In the genomic region with DNA sequence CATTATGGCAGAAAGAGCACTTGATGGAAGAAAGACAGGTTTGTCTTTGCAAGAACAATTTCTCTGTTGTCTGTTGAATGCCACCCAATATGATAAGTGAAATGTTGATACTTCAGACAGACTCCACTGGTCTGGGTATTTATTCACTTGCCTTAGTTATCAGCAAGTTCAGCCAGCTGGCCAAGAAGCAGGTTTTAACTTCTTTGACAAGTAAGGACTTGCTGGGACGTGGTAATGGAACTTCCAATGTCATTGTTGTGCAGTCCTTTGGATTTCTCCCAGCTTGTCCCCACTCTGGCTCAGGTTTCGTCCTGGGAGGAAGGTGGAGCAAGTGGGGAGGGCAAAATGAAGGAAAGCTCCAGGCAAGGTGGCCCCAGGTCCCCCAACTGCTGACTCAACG, we compare ENCODE assay signal across 23 cellular contexts.
"Had no signal": no experiment of that assay in that cellular context is flagged by ENCODE, and none has a peak within 500 bp of the region (broad histone marks: within the 10 kb centered on the region; RNA-seq: fewer than 3 reads in every experiment).

No MANE protein-coding gene starts in this region.

- H3K4me1 ChIP-seq: esophagus squamous epithelium, gastroesophageal sphincter, left ventricle myocardium inferior, parathyroid adenoma, psoas muscle had no signal

- H3K27me3 ChIP-seq: esophagus squamous epithelium, gastroesophageal sphincter, right lobe of liver, spleen, transverse colon had no signal

- H3K27ac ChIP-seq: esophagus squamous epithelium, gastroesophageal sphincter, left ventricle myocardium inferior, lower lobe of right lung, parathyroid adenoma, psoas muscle, right lobe of liver, transverse colon had no signal

- H3K9me3 ChIP-seq: esophagus squamous epithelium, gastroesophageal sphincter, left ventricle myocardium inferior, lower lobe of right lung, psoas muscle, right lobe of liver, spleen, transverse colon had no signal

- FAIRE-seq: kidney had no signal

- H3K9ac ChIP-seq: parathyroid adenoma had no signal

- H3K36me3 ChIP-seq: esophagus squamous epithelium, gastroesophageal sphincter, left ventricle myocardium inferior, lower lobe of right lung, right lobe of liver, spleen, transverse colon had no signal

- H2AFZ ChIP-seq: parathyroid adenoma had no signal

- ATAC-seq: effector memory CD8-positive, alpha-beta T cell; gastroesophageal sphincter; left cardiac atrium; lower lobe of right lung; psoas muscle; right lobe of liver; stimulated activated memory B cell treated with anti-CD40 and anti-IgM and Interleukin-4, amounts not matched to agents 10 μg/mL and 1 μg/mL and 100 μg/mL, for 72 hours had no signal

- H3K4me3 ChIP-seq: esophagus squamous epithelium, gastroesophageal sphincter, left ventricle myocardium inferior, lower lobe of right lung, psoas muscle, right lobe of liver, spleen, transverse colon had no signal

- DNase-seq: effector memory CD8-positive, alpha-beta T cell; esophagus squamous epithelium; foreskin fibroblast; glutamatergic neuron; immature natural killer cell; kidney; left cardiac atrium; left ventricle myocardium inferior; lower lobe of right lung; mesenchymal stem cell; naive B cell; occipital lobe; psoas muscle; retina; right lobe of liver; spleen; stimulated activated CD4-positive, alpha-beta T cell treated with anti-CD3 and anti-CD28 coated beads, Interleukin-15, amount 100 ng/mL, for 24 hours; stimulated activated CD4-positive, alpha-beta T cell treated with anti-CD3 and anti-CD28 coated beads, Interleukin-1b, Interleukin-23, amount 100 ng/mL, for 48 hours; stimulated activated CD4-positive, alpha-beta T cell treated with anti-CD3 and anti-CD28 coated beads, Interleukin-4, amount 100 ng/mL, for 24 hours; transverse colon had no signal
